ENCODE assay signal across 1 cellular context in genomic region chr18:7641813-7642212, GRCh38.
TF ChIP-seq lines count a peak whose summit lies in the region.

No MANE protein-coding gene starts in this region.

TF ChIP-seq in HepG2, 621 proteins besides CTCF, POLR2A, EP300 and RAD21 (continued from another document):
- TF ChIP-seq PPARG (CRISPR knock-in tag; conservative IDR thresholded peaks at IDR 0.05) (0 out of 2 replicates have a peak, but pooled peaks have one; percentile 35), MYNN (CRISPR knock-in tag; IDR thresholded peaks at IDR 0.05; ENCODE audit: low read depth) (no peak), SNAPC4 (CRISPR knock-in tag; IDR thresholded peaks at IDR 0.05) (no peak), FOXM1 (CRISPR knock-in tag; IDR thresholded peaks at IDR 0.05) (no peak), HNF4A (CRISPR knock-in tag; IDR thresholded peaks at IDR 0.05) (peak; percentile 81), ZMYM4 (CRISPR knock-in tag; IDR thresholded peaks at IDR 0.05) (peak; percentile 52; the same call in 1 of the 2 replicates), HOMEZ (CRISPR knock-in tag; IDR thresholded peaks at IDR 0.05; ENCODE audit: low read depth) (peak; percentile 68; the same call in 1 of the 2 replicates), PHF21A (CRISPR knock-in tag; IDR thresholded peaks at IDR 0.05) (peak; percentile 24; the same call in 1 of the 2 replicates), ZNF558 (CRISPR knock-in tag; IDR thresholded peaks at IDR 0.05; ENCODE audit: borderline replicate concordance) (no peak), HNF4G (IDR thresholded peaks at IDR 0.05; ENCODE audit: borderline replicate concordance, low read depth, low read length) (peak; percentile 49; the same call in 1 of the 2 replicates), HNF4G (CRISPR knock-in tag; IDR thresholded peaks at IDR 0.05; ENCODE audit: borderline replicate concordance, low read depth) (peak; percentile 60; the same call in 1 of the 2 replicates), ARID5B (CRISPR knock-in tag; IDR thresholded peaks at IDR 0.05) (peak; percentile 41)
